19 cellular contexts compared by ENCODE assay signal in genomic region chr18:12654971-12655370, GRCh38. TPM values are rescaled to one million over a fixed set of nuclear protein-coding genes. Genes with fewer than 3 reads are reported as not detected.
DNase-seq lines count a peak whose midpoint lies in the region; ATAC-seq and TF ChIP-seq lines count a peak whose summit lies in the region.
"Had no signal": no experiment of that assay in that cellular context is flagged by ENCODE, and none has a peak within 500 bp of the region (broad histone marks: within the 10 kb centered on the region; RNA-seq: fewer than 3 reads in every experiment).

No MANE protein-coding gene starts in this region.

- H3K9ac ChIP-seq in SK-N-SH (no peak overlapping the region), PC-3 (ENCODE audit: low read length) (no peak overlapping the region), neural progenitor cell (no peak overlapping the region)

- DNase-seq in SK-N-SH (no peak), PC-3 (no peak), dorsolateral prefrontal cortex (no peak), neural progenitor cell (ENCODE audit: low spot score) (no peak), putamen (ENCODE audit: low spot score) (no peak), NCI-H526 (lab: John Stamatoyannopoulos, UW) (no peak), anterior cingulate cortex (lab: John Stamatoyannopoulos, UW) (no peak)
- DNase-seq: activated CD4-positive, alpha-beta T cell treated with anti-CD3 and anti-CD28 coated beads for 4 hours; activated CD8-positive, alpha-beta memory T cell treated with anti-CD3 and anti-CD28 coated beads, Interleukin-2, amount 50 U/mL, for 4 hours; activated gamma-delta T cell treated with Interleukin-2 at 50 U/mL for 16 hours; kidney glomerular epithelial cell; stimulated activated CD4-positive, alpha-beta T cell treated with anti-CD3 and anti-CD28 coated beads, Interleukin-4, amount 100 ng/mL, for 1 hour; stimulated activated naive CD8-positive, alpha-beta T cell treated with anti-CD3 and anti-CD28 coated beads, Interleukin-15, amount 100 ng/mL, for 72 hours; trophoblast cell had no signal

- no peak for ATAC-seq in SK-N-SH treated with all-trans-retinoic acid at 6 μM for 48 hours
- ATAC-seq in PC-3: no peak
- ATAC-seq: esophagus mucosa; stimulated activated naive CD8-positive, alpha-beta T cell treated with anti-CD3 and anti-CD28 coated beads, Interleukin-15, amount 100 ng/mL, for 72 hours had no signal

- TF ChIP-seq RAD21 in SK-N-SH (IDR thresholded peaks at IDR 0.05; ENCODE audit: low read length): no peak

- intact Hi-C loops in PC-3 (cut with micrococcal nuclease): loop anchor here (5.0 kb wide), 1 partner anchor 178 kb away; no protein-coding TSS in a partner anchor
- intact Hi-C loops in dorsolateral prefrontal cortex (cut with DNase I): loop anchor here (5.0 kb wide), 4 partner anchors 198 to 292 kb away; partner anchors contain the start of genes PRELID3A (in 2 of the 2), AFG3L2 (in 1 of the 2) and SEH1L (in 1 of the 2)

- TF ChIP-seq EP300 in SK-N-SH (IDR thresholded peaks at IDR 0.05; ENCODE audit: borderline replicate concordance in 1 of 2, low read depth in 1 of 2, low read length in 1 of 2): no peak

- TF ChIP-seq CTCF in SK-N-SH (IDR thresholded peaks at IDR 0.05) (no peak), PC-3 (conservative IDR thresholded peaks at IDR 0.05; ENCODE audit: low read depth, low read length) (no peak), dorsolateral prefrontal cortex (IDR thresholded peaks at IDR 0.05 in 54 of 56, conservative IDR thresholded peaks at IDR 0.05 in 2 of 56; ENCODE audit: low read depth in 1 of 56, partially characterized antibody in 56 of 56) (no peak), neural progenitor cell (IDR thresholded peaks at IDR 0.05) (no peak)

- CTCF ChIA-PET in SK-N-SH (lab: Yijun Ruan, JAX): no interaction called here
- CTCF ChIA-PET in PC-3 (lab: Charles Lee): no interaction called here

- H4K20me1 ChIP-seq in SK-N-SH (ENCODE audit: insufficient read depth) (peaks cover 51% of the 10 kb centered on the region), PC-3 (ENCODE audit: low read length) (peaks cover 26% of the 10 kb centered on the region), neural progenitor cell (ENCODE audit: low read depth) (peaks cover 26% of the 10 kb centered on the region)

- H3K27me3 ChIP-seq in SK-N-SH (ENCODE audit: insufficient read depth): no peaks in the 10 kb centered on the region
- H3K27me3 ChIP-seq in PC-3 (ENCODE audit: low read length): no peaks in the 10 kb centered on the region
- no peaks in the 10 kb centered on the region for H3K27me3 ChIP-seq in dorsolateral prefrontal cortex
- peaks cover 38% of the 10 kb centered on the region for H3K27me3 ChIP-seq in neural progenitor cell
- H3K27me3 ChIP-seq: cardiac muscle cell had no signal

- no peaks in the 10 kb centered on the region for H3K36me3 Mint-ChIP-seq in neural progenitor cell

- H3K9me3 ChIP-seq in SK-N-SH (no peaks in the 10 kb centered on the region), PC-3 (ENCODE audit: low read length) (no peaks in the 10 kb centered on the region), neural progenitor cell (ENCODE audit: low read depth) (no peaks in the 10 kb centered on the region)

- peaks cover 42% of the 10 kb centered on the region for H3K4me1 Mint-ChIP-seq in neural progenitor cell

- H3K4me2 ChIP-seq in SK-N-SH (peak overlapping the region; percentile 88), PC-3 (ENCODE audit: low read length) (peak overlapping the region; percentile 81), neural progenitor cell (no peak overlapping the region)

- no TSS peak for BruUV-seq in PC-3 (replicated peaks; lab: Mats Ljungman, UMichigan)

- 94% methylated on average over 1 of the region's 1 CpG for WGBS in SK-N-SH (ENCODE audit: low lambda C conversion rate)

- H3K27ac Mint-ChIP-seq in neural progenitor cell: no peak overlapping the region
- H3K27ac Mint-ChIP-seq: stimulated activated naive CD8-positive, alpha-beta T cell treated with anti-CD3 and anti-CD28 coated beads, Interleukin-15, amount 100 ng/mL, for 72 hours had no signal

- peak overlapping the region; percentile 54 for H3K4me3 Mint-ChIP-seq in neural progenitor cell

- H3K36me3 ChIP-seq in SK-N-SH (replicated peaks in 1 of 2; ENCODE audit: control insufficient read depth in 1 of 2, insufficient read depth in 2 of 2, low read length in 1 of 2) (no peaks in the 10 kb centered on the region), PC-3 (ENCODE audit: low read depth, low read length) (no peaks in the 10 kb centered on the region), neural progenitor cell (no peaks in the 10 kb centered on the region)
- H3K36me3 ChIP-seq: cardiac muscle cell had no signal

- no peaks in the 10 kb centered on the region for H3K9me2 ChIP-seq in SK-N-SH
- H3K9me2 ChIP-seq in PC-3 (replicated peaks; ENCODE audit: low read length): no peaks in the 10 kb centered on the region

- H3K4me1 ChIP-seq in SK-N-SH (ENCODE audit: control insufficient read depth in 1 of 2, insufficient read depth in 2 of 2, low read depth in 1 of 2, low read length in 1 of 2) (peaks cover 22 to 40% of the 10 kb centered on the region in 2 experiments), PC-3 (ENCODE audit: insufficient read depth, low read length) (peaks cover 41% of the 10 kb centered on the region), neural progenitor cell (peaks cover 21% of the 10 kb centered on the region)

- H3K79me2 ChIP-seq in SK-N-SH (ENCODE audit: insufficient read depth): peaks cover 70% of the 10 kb centered on the region
- peaks cover 82% of the 10 kb centered on the region for H3K79me2 ChIP-seq in PC-3 (ENCODE audit: low read length)
- peaks cover 52% of the 10 kb centered on the region for H3K79me2 ChIP-seq in neural progenitor cell (ENCODE audit: low read depth)

- H3F3A ChIP-seq in SK-N-SH (replicated peaks; ENCODE audit: insufficient read depth): peaks cover 37% of the 10 kb centered on the region
- no peaks in the 10 kb centered on the region for H3F3A ChIP-seq in PC-3 (ENCODE audit: low read length, unreplicated experiment)
- peaks cover 20% of the 10 kb centered on the region for H3F3A ChIP-seq in neural progenitor cell (ENCODE audit: low read depth)

- H2AFZ ChIP-seq in SK-N-SH (ENCODE audit: low read depth): no peak overlapping the region
- H2AFZ ChIP-seq in PC-3 (ENCODE audit: low read length): no peak overlapping the region
- no peak overlapping the region for H2AFZ ChIP-seq in neural progenitor cell (replicated peaks)

- H3K9me3 Mint-ChIP-seq in neural progenitor cell: no peaks in the 10 kb centered on the region
- H3K9me3 Mint-ChIP-seq: stimulated activated naive CD8-positive, alpha-beta T cell treated with anti-CD3 and anti-CD28 coated beads, Interleukin-15, amount 100 ng/mL, for 72 hours had no signal

- H3K27ac ChIP-seq in SK-N-SH (ENCODE audit: low read depth in 2 of 2, low read length in 1 of 2) (no peak overlapping the region; a peak in 1 of 4 replicates), PC-3 (ENCODE audit: low read length) (no peak overlapping the region), dorsolateral prefrontal cortex (peak overlapping the region in 11 of 59 donors; percentile 3 to 99 (median 96)), neural progenitor cell (no peak overlapping the region)
- H3K27ac ChIP-seq: 22Rv1, cardiac muscle cell had no signal

- POLR2A ChIA-PET in SK-N-SH (lab: Yijun Ruan, JAX) (no interaction called here), PC-3 (lab: Charles Lee; ENCODE audit: unreplicated experiment) (no interaction called here)

- H3K27me3 Mint-ChIP-seq in neural progenitor cell (ENCODE audit: insufficient read depth, low read depth): peaks cover 9% of the 10 kb centered on the region

- H3K4me3 ChIP-seq in SK-N-SH (ENCODE audit: low read depth in 2 of 2, low read length in 1 of 2): no peak overlapping the region
- H3K4me3 ChIP-seq in PC-3 (ENCODE audit: low read length): peak overlapping the region; percentile 78; the same call in 1 of the 2 replicates
- H3K4me3 ChIP-seq in dorsolateral prefrontal cortex: peak overlapping the region in 39 of 59 donors; percentile 2 to 93 (median 83)
- H3K4me3 ChIP-seq in neural progenitor cell: no peak overlapping the region
- H3K4me3 ChIP-seq: cardiac muscle cell, smooth muscle cell had no signal

TF ChIP-seq in SK-N-SH, 30 proteins besides CTCF, POLR2A, EP300 and RAD21 (continues in another document):
- TF ChIP-seq FOXJ3 (CRISPR knock-in tag; IDR thresholded peaks at IDR 0.05) (no peak), CHD2 (IDR thresholded peaks at IDR 0.05; ENCODE audit: low read length, partially characterized antibody) (no peak), RCOR1 (IDR thresholded peaks at IDR 0.05; ENCODE audit: low read length) (no peak)

TF ChIP-seq in SK-N-SH treated with all-trans-retinoic acid at 6 μM for 48 hours, 23 proteins besides CTCF, POLR2A, EP300 and RAD21 (continues in another document):
- no peak for TF ChIP-seq ARNTL (CRISPR knock-in tag; IDR thresholded peaks at IDR 0.05; ENCODE audit: borderline replicate concordance, low read depth)
- no peak for TF ChIP-seq ZNF8 (CRISPR knock-in tag; IDR thresholded peaks at IDR 0.05)
- no peak for TF ChIP-seq TCF4 (CRISPR knock-in tag; IDR thresholded peaks at IDR 0.05; ENCODE audit: borderline replicate concordance)
- no peak for TF ChIP-seq ZNF70 (CRISPR knock-in tag; IDR thresholded peaks at IDR 0.05)
- no peak for TF ChIP-seq ZFP30 (CRISPR knock-in tag; IDR thresholded peaks at IDR 0.05)
- no peak for TF ChIP-seq ESRRG (CRISPR knock-in tag; IDR thresholded peaks at IDR 0.05)
- no peak for TF ChIP-seq ZC3H10 (CRISPR knock-in tag; IDR thresholded peaks at IDR 0.05)
- TF ChIP-seq CSDC2 (CRISPR knock-in tag; IDR thresholded peaks at IDR 0.05): no peak
- TF ChIP-seq BACH2 (CRISPR knock-in tag; IDR thresholded peaks at IDR 0.05; ENCODE audit: borderline replicate concordance): no peak
- no peak for TF ChIP-seq ISL1 (CRISPR knock-in tag; IDR thresholded peaks at IDR 0.05)

RNA-seq across cellular contexts. Expression of gene SPIRE1, which starts 2.9 kb away (rescaled TPM):
- polyA plus RNA-seq in SK-N-SH (2012; rRNA removed): 6.7 and 8.4 TPM in 2 replicates
- polyA plus RNA-seq in SK-N-SH (2012; cell fraction: cytosol; rRNA removed): 7.2 and 7.9 TPM in 2 replicates
- 10.2 and 17.8 TPM in 2 replicates for polyA plus RNA-seq in SK-N-SH (2012; cell fraction: nucleus; rRNA removed)
- 29.9 and 32.4 TPM in 2 replicates for total RNA-seq in PC-3 (2014; rRNA removed)
- 100 to 1,000 TPM in 99 of 120 experiments, 10 to 100 TPM in 21; 76.6 to 170 (median 113) TPM for total RNA-seq in dorsolateral prefrontal cortex
- 12.2 and 18.4 TPM in 2 replicates for total RNA-seq in neural progenitor cell (ENCODE audit: low replicate concordance)

RNA-seq across cellular contexts. Expression of gene CEP76, which starts 47.6 kb away (rescaled TPM):
- 6.4 and 8.0 TPM in 2 replicates for polyA plus RNA-seq in SK-N-SH (2012; rRNA removed)
- polyA plus RNA-seq in SK-N-SH (2012; cell fraction: cytosol; rRNA removed): 7.1 and 7.9 TPM in 2 replicates
- polyA plus RNA-seq in SK-N-SH (2012; cell fraction: nucleus; rRNA removed): 9.6 and 17.3 TPM in 2 replicates
- total RNA-seq in PC-3 (2014; rRNA removed): 13.5 and 25.1 TPM in 2 replicates
- total RNA-seq in dorsolateral prefrontal cortex: 10 to 100 TPM in 67 of 120 experiments, 1 to 10 TPM in 53; 5.4 to 17.5 (median 10.4) TPM
- total RNA-seq in neural progenitor cell (ENCODE audit: low replicate concordance): 24.3 and 44.8 TPM in 2 replicates

RNA-seq across cellular contexts. Expression of gene PSMG2, which starts 47.9 kb away (rescaled TPM):
- 36.0 and 36.1 TPM in 2 replicates for polyA plus RNA-seq in SK-N-SH (2012; rRNA removed)
- 42.2 and 49.4 TPM in 2 replicates for polyA plus RNA-seq in SK-N-SH (2012; cell fraction: cytosol; rRNA removed)
- 18.0 and 34.0 TPM in 2 replicates for polyA plus RNA-seq in SK-N-SH (2012; cell fraction: nucleus; rRNA removed)
- total RNA-seq in PC-3 (2014; rRNA removed) (78.2 and 93.6 TPM in 2 replicates), dorsolateral prefrontal cortex (10 to 100 TPM; 46.0 to 79.5 (median 56.9) TPM), neural progenitor cell (ENCODE audit: low replicate concordance) (69.4 and 96.8 TPM in 2 replicates)

Comparison
In these comparisons a context has a peak if more than half of its experiments do, and no peak if none do; other contexts are left out.
1. H3K4me3 ChIP-seq: peak in PC-3 (single experiment) and dorsolateral prefrontal cortex (39 of 59); none in SK-N-SH (0 of 2) and neural progenitor cell (single experiment).